Comparison of ENCODE assay signal across 29 cellular contexts in the genomic region with DNA sequence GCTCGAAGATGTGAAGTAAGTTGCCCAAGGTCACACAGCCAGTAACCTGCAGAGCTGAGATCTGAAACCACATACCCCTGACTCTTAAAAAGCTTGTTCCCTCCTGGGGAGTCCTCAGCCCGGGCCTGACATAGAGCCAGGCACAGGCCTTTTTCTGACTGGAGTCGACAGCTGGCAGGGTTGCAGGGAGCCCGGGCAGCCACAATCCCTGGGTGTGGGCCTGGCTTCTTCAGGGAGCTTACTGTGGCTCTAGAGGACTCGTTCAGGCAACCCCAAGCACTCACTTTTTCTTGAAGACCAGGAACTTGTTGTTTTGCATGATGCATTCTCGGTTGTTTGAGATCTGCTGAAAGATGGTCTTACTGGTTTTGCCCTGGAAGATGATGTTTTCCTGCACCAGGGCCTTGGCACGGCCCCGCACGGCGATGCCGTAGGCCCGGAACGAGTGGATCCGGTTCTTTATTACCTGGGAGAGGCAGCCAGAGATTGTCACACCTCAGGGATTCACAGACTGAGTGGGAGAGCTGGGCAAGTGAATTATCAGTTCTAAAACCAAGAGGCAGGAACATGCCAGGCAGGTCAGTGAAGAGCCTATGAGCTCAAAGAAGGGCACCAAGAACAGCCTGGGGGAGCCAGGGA.
"Had no signal": no experiment of that assay in that cellular context is flagged by ENCODE, and none has a peak within 500 bp of the region (broad histone marks: within the 10 kb centered on the region; RNA-seq: fewer than 3 reads in every experiment).

No MANE protein-coding gene starts in this region.

- H3K9me3 Mint-ChIP-seq: activated CD4-positive, alpha-beta T cell treated with anti-CD3 and anti-CD28 coated beads, Interleukin-2, amount 10 ng/mL, durations not matched to agents 24 days and 14 days; activated naive CD8-positive, alpha-beta T cell treated with anti-CD3 and anti-CD28 coated beads for 36 hours; effector memory CD8-positive, alpha-beta T cell; mesothelial cell of epicardium; natural killer cell; neural progenitor cell had no signal

- H3K36me3 Mint-ChIP-seq: activated CD8-positive, alpha-beta memory T cell treated with anti-CD3 and anti-CD28 coated beads, Interleukin-2, amount 10 ng/mL, durations not matched to agents 7 days and 5 days; natural killer cell had no signal

- H3K4me1 Mint-ChIP-seq: activated naive CD8-positive, alpha-beta T cell treated with anti-CD3 and anti-CD28 coated beads for 36 hours; mesothelial cell of epicardium had no signal

- H3K27me3 Mint-ChIP-seq: activated CD4-positive, alpha-beta T cell treated with anti-CD3 and anti-CD28 coated beads, Interleukin-2, amount 10 ng/mL, durations not matched to agents 24 days and 14 days; activated CD8-positive, alpha-beta memory T cell treated with anti-CD3 and anti-CD28 coated beads, Interleukin-2, amount 10 ng/mL, durations not matched to agents 7 days and 5 days; activated naive CD8-positive, alpha-beta T cell treated with anti-CD3 and anti-CD28 coated beads for 36 hours; effector memory CD8-positive, alpha-beta T cell had no signal

- H3K9me3 ChIP-seq: adrenal gland, body of pancreas, spleen, testis, transverse colon had no signal

- H3K4me3 Mint-ChIP-seq: activated CD4-positive, alpha-beta T cell treated with anti-CD3 and anti-CD28 coated beads, Interleukin-2, amount 10 ng/mL, durations not matched to agents 24 days and 14 days; activated CD8-positive, alpha-beta memory T cell treated with anti-CD3 and anti-CD28 coated beads, Interleukin-2, amount 10 ng/mL, durations not matched to agents 7 days and 5 days; activated CD8-positive, alpha-beta T cell treated with anti-CD3 and anti-CD28 coated beads, Interleukin-2, amount 10 ng/mL, durations not matched to agents 7 days and 5 days; activated naive CD8-positive, alpha-beta T cell treated with anti-CD3 and anti-CD28 coated beads for 36 hours; effector memory CD8-positive, alpha-beta T cell; mesothelial cell of epicardium; natural killer cell; neural progenitor cell had no signal

- H3K27me3 ChIP-seq: adrenal gland, body of pancreas, dorsolateral prefrontal cortex, neural progenitor cell, spleen, testis, transverse colon had no signal

- H3K4me3 ChIP-seq: adrenal gland, body of pancreas, coronary artery, dorsolateral prefrontal cortex, neural progenitor cell, spleen, testis, transverse colon had no signal

- H3K27ac Mint-ChIP-seq: activated CD4-positive, alpha-beta T cell treated with anti-CD3 and anti-CD28 coated beads, Interleukin-2, amount 10 ng/mL, durations not matched to agents 24 days and 14 days; activated CD8-positive, alpha-beta memory T cell treated with anti-CD3 and anti-CD28 coated beads, Interleukin-2, amount 10 ng/mL, durations not matched to agents 7 days and 5 days; activated CD8-positive, alpha-beta T cell treated with anti-CD3 and anti-CD28 coated beads, Interleukin-2, amount 10 ng/mL, durations not matched to agents 7 days and 5 days; activated naive CD8-positive, alpha-beta T cell treated with anti-CD3 and anti-CD28 coated beads for 36 hours; mesothelial cell of epicardium; natural killer cell; neural progenitor cell had no signal

- H3K27ac ChIP-seq: adrenal gland, body of pancreas, coronary artery, dorsolateral prefrontal cortex, neural progenitor cell, parathyroid adenoma, spleen, testis, transverse colon, WERI-Rb-1 had no signal

- ATAC-seq: activated CD8-positive, alpha-beta T cell treated with anti-CD3 and anti-CD28 coated beads, Interleukin-2, amount 10 ng/mL, durations not matched to agents 7 days and 5 days; body of pancreas; effector memory CD8-positive, alpha-beta T cell; natural killer cell; right cardiac atrium had no signal

- H3K36me3 ChIP-seq: neural progenitor cell, transverse colon had no signal

- H3K4me1 ChIP-seq: body of pancreas, neural progenitor cell, parathyroid adenoma, spleen, testis, transverse colon had no signal

- DNase-seq: activated CD4-positive, alpha-beta T cell treated with anti-CD3 and anti-CD28 coated beads, Interleukin-2, amount 10 ng/mL, durations not matched to agents 24 days and 14 days; activated CD4-positive, CD25-positive, alpha-beta regulatory T cell treated with anti-CD3 and anti-CD28 coated beads, Interleukin-2, amount 50 U/mL, for 72 hours; activated CD8-positive, alpha-beta memory T cell treated with anti-CD3 and anti-CD28 coated beads, Interleukin-2, amount 10 ng/mL, durations not matched to agents 7 days and 5 days; activated CD8-positive, alpha-beta T cell treated with anti-CD3 and anti-CD28 coated beads, Interleukin-2, amount 10 ng/mL, durations not matched to agents 7 days and 5 days; activated naive CD4-positive, alpha-beta T cell; activated naive CD8-positive, alpha-beta T cell treated with anti-CD3 and anti-CD28 coated beads for 36 hours; activated T-cell treated with anti-CD3 and anti-CD28 coated beads, Interleukin-2, amount 50 U/mL, for 48 hours; adrenal gland; body of pancreas; cerebellar nuclear complex; dorsolateral prefrontal cortex; effector memory CD8-positive, alpha-beta T cell; erythroblast; foreskin fibroblast; head of caudate nucleus; hippocampal formation; natural killer cell; occipital lobe; right cardiac atrium; spleen; stimulated activated naive CD4-positive, alpha-beta T cell treated with Interleukin-2 at 50 U/mL for 16 hours; T-helper 9 cell; testis; WERI-Rb-1 had no signal
